1 cellular context compared by ENCODE assay signal in the genomic region with DNA sequence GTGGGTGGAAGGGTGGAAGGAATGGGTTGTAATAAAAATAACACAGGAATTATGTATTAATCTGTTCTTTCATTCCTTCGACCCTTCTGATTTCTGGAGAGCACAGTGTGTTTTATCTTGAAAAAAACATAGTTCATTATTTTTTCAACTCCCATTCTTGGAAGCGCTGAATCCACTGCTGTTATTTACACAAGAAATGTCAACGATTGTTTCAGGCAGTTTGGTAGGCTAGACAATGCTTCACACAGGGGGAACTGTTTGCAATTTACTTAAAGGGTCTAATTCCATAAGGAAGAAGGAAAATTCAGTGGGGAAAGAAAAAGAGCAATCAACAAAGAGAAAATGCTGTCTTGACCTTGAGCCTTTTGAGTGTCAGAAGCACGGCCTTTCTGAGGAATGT.
TF ChIP-seq lines count a peak whose summit lies in the region.

No MANE protein-coding gene starts in this region.

TF ChIP-seq in GM23338, 12 proteins besides CTCF, POLR2A, EP300 and RAD21 (continued from another document):
- TF ChIP-seq, protein P1, sequence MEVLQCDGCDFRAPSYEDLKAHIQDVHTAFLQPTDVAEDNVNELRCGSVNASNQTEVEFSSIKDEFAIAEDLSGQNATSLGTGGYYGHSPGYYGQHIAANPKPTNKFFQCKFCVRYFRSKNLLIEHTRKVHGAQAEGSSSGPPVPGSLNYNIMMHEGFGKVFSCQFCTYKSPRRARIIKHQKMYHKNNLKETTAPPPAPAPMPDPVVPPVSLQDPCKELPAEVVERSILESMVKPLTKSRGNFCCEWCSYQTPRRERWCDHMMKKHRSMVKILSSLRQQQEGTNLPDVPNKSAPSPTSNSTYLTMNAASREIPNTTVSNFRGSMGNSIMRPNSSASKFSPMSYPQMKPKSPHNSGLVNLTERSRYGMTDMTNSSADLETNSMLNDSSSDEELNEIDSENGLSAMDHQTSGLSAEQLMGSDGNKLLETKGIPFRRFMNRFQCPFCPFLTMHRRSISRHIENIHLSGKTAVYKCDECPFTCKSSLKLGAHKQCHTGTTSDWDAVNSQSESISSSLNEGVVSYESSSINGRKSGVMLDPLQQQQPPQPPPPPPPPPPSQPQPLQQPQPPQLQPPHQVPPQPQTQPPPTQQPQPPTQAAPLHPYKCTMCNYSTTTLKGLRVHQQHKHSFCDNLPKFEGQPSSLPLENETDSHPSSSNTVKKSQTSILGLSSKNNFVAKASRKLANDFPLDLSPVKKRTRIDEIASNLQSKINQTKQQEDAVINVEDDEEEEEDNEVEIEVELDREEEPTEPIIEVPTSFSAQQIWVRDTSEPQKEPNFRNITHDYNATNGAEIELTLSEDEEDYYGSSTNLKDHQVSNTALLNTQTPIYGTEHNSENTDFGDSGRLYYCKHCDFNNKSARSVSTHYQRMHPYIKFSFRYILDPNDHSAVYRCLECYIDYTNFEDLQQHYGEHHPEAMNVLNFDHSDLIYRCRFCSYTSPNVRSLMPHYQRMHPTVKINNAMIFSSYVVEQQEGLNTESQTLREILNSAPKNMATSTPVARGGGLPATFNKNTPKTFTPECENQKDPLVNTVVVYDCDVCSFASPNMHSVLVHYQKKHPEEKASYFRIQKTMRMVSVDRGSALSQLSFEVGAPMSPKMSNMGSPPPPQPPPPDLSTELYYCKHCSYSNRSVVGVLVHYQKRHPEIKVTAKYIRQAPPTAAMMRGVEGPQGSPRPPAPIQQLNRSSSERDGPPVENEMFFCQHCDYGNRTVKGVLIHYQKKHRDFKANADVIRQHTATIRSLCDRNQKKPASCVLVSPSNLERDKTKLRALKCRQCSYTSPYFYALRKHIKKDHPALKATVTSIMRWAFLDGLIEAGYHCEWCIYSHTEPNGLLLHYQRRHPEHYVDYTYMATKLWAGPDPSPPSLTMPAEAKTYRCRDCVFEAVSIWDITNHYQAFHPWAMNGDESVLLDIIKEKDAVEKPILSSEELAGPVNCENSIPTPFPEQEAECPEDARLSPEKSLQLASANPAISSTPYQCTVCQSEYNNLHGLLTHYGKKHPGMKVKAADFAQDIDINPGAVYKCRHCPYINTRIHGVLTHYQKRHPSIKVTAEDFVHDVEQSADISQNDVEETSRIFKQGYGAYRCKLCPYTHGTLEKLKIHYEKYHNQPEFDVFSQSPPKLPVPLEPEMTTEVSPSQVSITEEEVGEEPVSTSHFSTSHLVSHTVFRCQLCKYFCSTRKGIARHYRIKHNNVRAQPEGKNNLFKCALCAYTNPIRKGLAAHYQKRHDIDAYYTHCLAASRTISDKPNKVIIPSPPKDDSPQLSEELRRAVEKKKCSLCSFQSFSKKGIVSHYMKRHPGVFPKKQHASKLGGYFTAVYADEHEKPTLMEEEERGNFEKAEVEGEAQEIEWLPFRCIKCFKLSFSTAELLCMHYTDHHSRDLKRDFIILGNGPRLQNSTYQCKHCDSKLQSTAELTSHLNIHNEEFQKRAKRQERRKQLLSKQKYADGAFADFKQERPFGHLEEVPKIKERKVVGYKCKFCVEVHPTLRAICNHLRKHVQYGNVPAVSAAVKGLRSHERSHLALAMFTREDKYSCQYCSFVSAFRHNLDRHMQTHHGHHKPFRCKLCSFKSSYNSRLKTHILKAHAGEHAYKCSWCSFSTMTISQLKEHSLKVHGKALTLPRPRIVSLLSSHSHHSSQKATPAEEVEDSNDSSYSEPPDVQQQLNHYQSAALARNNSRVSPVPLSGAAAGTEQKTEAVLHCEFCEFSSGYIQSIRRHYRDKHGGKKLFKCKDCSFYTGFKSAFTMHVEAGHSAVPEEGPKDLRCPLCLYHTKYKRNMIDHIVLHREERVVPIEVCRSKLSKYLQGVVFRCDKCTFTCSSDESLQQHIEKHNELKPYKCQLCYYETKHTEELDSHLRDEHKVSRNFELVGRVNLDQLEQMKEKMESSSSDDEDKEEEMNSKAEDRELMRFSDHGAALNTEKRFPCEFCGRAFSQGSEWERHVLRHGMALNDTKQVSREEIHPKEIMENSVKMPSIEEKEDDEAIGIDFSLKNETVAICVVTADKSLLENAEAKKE (CRISPR knock-in tag; IDR thresholded peaks at IDR 0.05), result no peak
- no peak for TF ChIP-seq CREB1 (CRISPR knock-in tag; IDR thresholded peaks at IDR 0.05; ENCODE audit: low read depth)
- no peak for TF ChIP-seq JUNB (IDR thresholded peaks at IDR 0.05; ENCODE audit: unreplicated experiment)
- no peak for TF ChIP-seq STAT1 (IDR thresholded peaks at IDR 0.05; ENCODE audit: unreplicated experiment)
- TF ChIP-seq, protein P2, sequence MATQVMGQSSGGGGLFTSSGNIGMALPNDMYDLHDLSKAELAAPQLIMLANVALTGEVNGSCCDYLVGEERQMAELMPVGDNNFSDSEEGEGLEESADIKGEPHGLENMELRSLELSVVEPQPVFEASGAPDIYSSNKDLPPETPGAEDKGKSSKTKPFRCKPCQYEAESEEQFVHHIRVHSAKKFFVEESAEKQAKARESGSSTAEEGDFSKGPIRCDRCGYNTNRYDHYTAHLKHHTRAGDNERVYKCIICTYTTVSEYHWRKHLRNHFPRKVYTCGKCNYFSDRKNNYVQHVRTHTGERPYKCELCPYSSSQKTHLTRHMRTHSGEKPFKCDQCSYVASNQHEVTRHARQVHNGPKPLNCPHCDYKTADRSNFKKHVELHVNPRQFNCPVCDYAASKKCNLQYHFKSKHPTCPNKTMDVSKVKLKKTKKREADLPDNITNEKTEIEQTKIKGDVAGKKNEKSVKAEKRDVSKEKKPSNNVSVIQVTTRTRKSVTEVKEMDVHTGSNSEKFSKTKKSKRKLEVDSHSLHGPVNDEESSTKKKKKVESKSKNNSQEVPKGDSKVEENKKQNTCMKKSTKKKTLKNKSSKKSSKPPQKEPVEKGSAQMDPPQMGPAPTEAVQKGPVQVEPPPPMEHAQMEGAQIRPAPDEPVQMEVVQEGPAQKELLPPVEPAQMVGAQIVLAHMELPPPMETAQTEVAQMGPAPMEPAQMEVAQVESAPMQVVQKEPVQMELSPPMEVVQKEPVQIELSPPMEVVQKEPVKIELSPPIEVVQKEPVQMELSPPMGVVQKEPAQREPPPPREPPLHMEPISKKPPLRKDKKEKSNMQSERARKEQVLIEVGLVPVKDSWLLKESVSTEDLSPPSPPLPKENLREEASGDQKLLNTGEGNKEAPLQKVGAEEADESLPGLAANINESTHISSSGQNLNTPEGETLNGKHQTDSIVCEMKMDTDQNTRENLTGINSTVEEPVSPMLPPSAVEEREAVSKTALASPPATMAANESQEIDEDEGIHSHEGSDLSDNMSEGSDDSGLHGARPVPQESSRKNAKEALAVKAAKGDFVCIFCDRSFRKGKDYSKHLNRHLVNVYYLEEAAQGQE (IDR thresholded peaks at IDR 0.05; ENCODE audit: unreplicated experiment), result no peak
- no peak for TF ChIP-seq EZH2phosphoT487 (IDR thresholded peaks at IDR 0.05; ENCODE audit: unreplicated experiment)
- TF ChIP-seq POLR2AphosphoS5 (IDR thresholded peaks at IDR 0.05; ENCODE audit: low read depth), result no peak
- no peak for TF ChIP-seq NANOG (IDR thresholded peaks at IDR 0.05; ENCODE audit: borderline replicate concordance)
- TF ChIP-seq, protein P3, sequence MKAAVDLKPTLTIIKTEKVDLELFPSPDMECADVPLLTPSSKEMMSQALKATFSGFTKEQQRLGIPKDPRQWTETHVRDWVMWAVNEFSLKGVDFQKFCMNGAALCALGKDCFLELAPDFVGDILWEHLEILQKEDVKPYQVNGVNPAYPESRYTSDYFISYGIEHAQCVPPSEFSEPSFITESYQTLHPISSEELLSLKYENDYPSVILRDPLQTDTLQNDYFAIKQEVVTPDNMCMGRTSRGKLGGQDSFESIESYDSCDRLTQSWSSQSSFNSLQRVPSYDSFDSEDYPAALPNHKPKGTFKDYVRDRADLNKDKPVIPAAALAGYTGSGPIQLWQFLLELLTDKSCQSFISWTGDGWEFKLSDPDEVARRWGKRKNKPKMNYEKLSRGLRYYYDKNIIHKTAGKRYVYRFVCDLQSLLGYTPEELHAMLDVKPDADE (IDR thresholded peaks at IDR 0.05), result no peak
- TF ChIP-seq EZH2 (IDR thresholded peaks at IDR 0.05; ENCODE audit: low read depth, unreplicated experiment), result no peak
